In genomic region chr17:31678431-31678830, GRCh38 we compare ENCODE assay signal across 15 cellular contexts.
DNase-seq lines count a peak whose midpoint lies in the region; ATAC-seq and TF ChIP-seq lines count a peak whose summit lies in the region.
"Had no signal": no experiment of that assay in that cellular context is flagged by ENCODE, and none has a peak within 500 bp of the region (broad histone marks: within the 10 kb centered on the region; RNA-seq: fewer than 3 reads in every experiment).

No MANE protein-coding gene starts in this region.

- peaks cover 2% of the 10 kb centered on the region; the same call in 1 of the 2 replicates for H3K27me3 Mint-ChIP-seq in H9 (ENCODE audit: low read depth)
- peaks cover 15% of the 10 kb centered on the region for H3K27me3 Mint-ChIP-seq in activated CD4-positive, alpha-beta T cell treated with anti-CD3 and anti-CD28 coated beads, Interleukin-2, amount 10 ng/mL, durations not matched to agents 24 days and 14 days

- no peak overlapping the region for H3K4me2 ChIP-seq in H9 (ENCODE audit: insufficient read depth, insufficient read length, low read length)
- H3K4me2 ChIP-seq: BLaER1 treated with 17β-estradiol and CSF1 and Interleukin-3, amounts not matched to agents 10 nM and 100 nM had no signal

- H4K20me1 ChIP-seq in H9 (ENCODE audit: control insufficient read depth, insufficient read depth, insufficient read length): no peaks in the 10 kb centered on the region
- H4K20me1 ChIP-seq: BLaER1 treated with 17β-estradiol and CSF1 and Interleukin-3, amounts not matched to agents 10 nM and 100 nM had no signal

- H3K79me2 ChIP-seq in H9 (ENCODE audit: insufficient read depth, low read length): no peaks in the 10 kb centered on the region

- H3K4me1 Mint-ChIP-seq in H9: no peaks in the 10 kb centered on the region
- peaks cover 8% of the 10 kb centered on the region for H3K4me1 Mint-ChIP-seq in activated CD4-positive, alpha-beta T cell treated with anti-CD3 and anti-CD28 coated beads, Interleukin-2, amount 10 ng/mL, durations not matched to agents 24 days and 14 days

- H4K91ac ChIP-seq in H9 (ENCODE audit: insufficient read length, low read depth, low read length): no peak overlapping the region

- no peaks in the 10 kb centered on the region for H3K23me2 ChIP-seq in H9 (ENCODE audit: insufficient read length, low read depth, low read length, poor library complexity, severe bottlenecking)

- no peak overlapping the region for H2BK5ac ChIP-seq in H9 (ENCODE audit: insufficient read length, low read length)

- H2BK12ac ChIP-seq in H9 (ENCODE audit: insufficient read length, low read depth, low read length): no peak overlapping the region

- no peak overlapping the region for H3K18ac ChIP-seq in H9 (ENCODE audit: insufficient read length, low read depth, low read length)

- H3K4me1 ChIP-seq in H9 (ENCODE audit: insufficient read depth, low read length): no peaks in the 10 kb centered on the region

- H2BK20ac ChIP-seq in H9 (ENCODE audit: low read depth, low read length, poor library complexity, severe bottlenecking): no peak overlapping the region

- intact Hi-C loops in activated CD4-positive, alpha-beta T cell treated with anti-CD3 and anti-CD28 coated beads, Interleukin-2, amount 10 ng/mL, durations not matched to agents 24 days and 14 days (cut with micrococcal nuclease): no loop called here

- H2AFZ ChIP-seq in H9 (ENCODE audit: low read length): no peak overlapping the region

- H3K9me3 Mint-ChIP-seq in H9: peaks cover 0 to 5% of the 10 kb centered on the region in 2 experiments; a peak in 1 of 5 replicates
- H3K9me3 Mint-ChIP-seq in activated CD4-positive, alpha-beta T cell treated with anti-CD3 and anti-CD28 coated beads, Interleukin-2, amount 10 ng/mL, durations not matched to agents 24 days and 14 days: no peaks in the 10 kb centered on the region
- H3K9me3 Mint-ChIP-seq: stimulated activated naive CD8-positive, alpha-beta T cell treated with anti-CD3 and anti-CD28 coated beads, Interleukin-15, Interleukin-2, amounts not matched to agents 100 ng/mL and 50 ng/mL, for 24 hours; T-helper 1 cell treated with Interleukin-12 subunit alpha and Interleukin-12 subunit beta and Interleukin-4 antibody, amounts not matched to agents 30 μg/mL and 1 μg/mL, for 36 hours had no signal

- H3K14ac ChIP-seq in H9 (ENCODE audit: insufficient read depth, low read length): no peak overlapping the region

- ATAC-seq in HG02970 (IDR thresholded peaks at IDR 0.05; ENCODE audit: low FRiP score, unreplicated experiment): no peak

- H4K5ac ChIP-seq in H9 (ENCODE audit: insufficient read length, low read depth, low read length): no peak overlapping the region

- no peaks in the 10 kb centered on the region for H3K79me1 ChIP-seq in H9 (ENCODE audit: insufficient read depth, low read depth, low read length, poor library complexity, severe bottlenecking)

- no peak overlapping the region for H3K9ac ChIP-seq in H9 (ENCODE audit: extremely low read depth, insufficient read length, low read length)
- H3K9ac ChIP-seq: BLaER1 treated with 17β-estradiol and CSF1 and Interleukin-3, amounts not matched to agents 10 nM and 100 nM had no signal

- no peak overlapping the region for H3T11ph ChIP-seq in H9 (ENCODE audit: low read length)

- H2BK15ac ChIP-seq in H9 (ENCODE audit: low read depth, low read length): no peak overlapping the region

- DNase-seq in AG09309 (ENCODE audit: low read depth) (peak; percentile 21), H9 (peak; percentile 26), T1000 (lab: John Stamatoyannopoulos, UW) (peak; percentile 71), iris pigment epithelial cell (ENCODE audit: low read depth) (peak; percentile 27), activated T-cell treated with anti-CD3 and anti-CD28 coated beads for 4 hours (no peak), 8988T (no peak)
- no peak for DNase-seq in activated CD4-positive, alpha-beta T cell treated with anti-CD3 and anti-CD28 coated beads, Interleukin-2, amount 10 ng/mL, durations not matched to agents 24 days and 14 days
- DNase-seq: activated CD4-positive, alpha-beta T cell treated with anti-CD3 and anti-CD28 coated beads, Interleukin-2, amount 50 U/mL, for 48 hours; activated gamma-delta T cell treated with Interleukin-2 at 50 U/mL for 16 hours; NCI-H146; NCI-H774 had no signal

- H2AK5ac ChIP-seq in H9 (ENCODE audit: insufficient read length, low read length): no peak overlapping the region

- H2BK120ac ChIP-seq in H9 (ENCODE audit: low read depth, low read length, poor library complexity, severe bottlenecking): no peak overlapping the region

- H3K27ac ChIP-seq in H9 (ENCODE audit: insufficient read length, low read depth, low read length): no peak overlapping the region
- H3K27ac ChIP-seq: BLaER1 treated with 17β-estradiol and CSF1 and Interleukin-3, amounts not matched to agents 10 nM and 100 nM had no signal

- H3K4me3 ChIP-seq in AG09309 (ENCODE audit: control insufficient read depth, low read depth, low read length): no peak overlapping the region
- H3K4me3 ChIP-seq: BLaER1 treated with 17β-estradiol and CSF1 and Interleukin-3, amounts not matched to agents 10 nM and 100 nM had no signal

- H3K27me3 ChIP-seq in H9 (ENCODE audit: insufficient read depth, low read length): no peaks in the 10 kb centered on the region
- H3K27me3 ChIP-seq: BLaER1 treated with 17β-estradiol and CSF1 and Interleukin-3, amounts not matched to agents 10 nM and 100 nM had no signal

- no peaks in the 10 kb centered on the region; a peak in 1 of 7 replicates for H3K36me3 Mint-ChIP-seq in H9 (ENCODE audit: insufficient read depth in 1 of 3, low read depth in 3 of 3)
- H3K36me3 Mint-ChIP-seq in activated CD4-positive, alpha-beta T cell treated with anti-CD3 and anti-CD28 coated beads, Interleukin-2, amount 10 ng/mL, durations not matched to agents 24 days and 14 days (ENCODE audit: low read depth): no peaks in the 10 kb centered on the region

- no peak overlapping the region for H3K4me3 Mint-ChIP-seq in H9
- H3K4me3 Mint-ChIP-seq in activated CD4-positive, alpha-beta T cell treated with anti-CD3 and anti-CD28 coated beads, Interleukin-2, amount 10 ng/mL, durations not matched to agents 24 days and 14 days: no peak overlapping the region
- H3K4me3 Mint-ChIP-seq: stimulated activated naive CD8-positive, alpha-beta T cell treated with anti-CD3 and anti-CD28 coated beads, Interleukin-15, Interleukin-2, amounts not matched to agents 100 ng/mL and 50 ng/mL, for 24 hours; T-helper 1 cell treated with Interleukin-12 subunit alpha and Interleukin-12 subunit beta and Interleukin-4 antibody, amounts not matched to agents 30 μg/mL and 1 μg/mL, for 36 hours had no signal

- H3K23ac ChIP-seq in H9 (ENCODE audit: insufficient read length, low read depth, low read length): no peak overlapping the region

- no peak overlapping the region for H3K56ac ChIP-seq in H9 (ENCODE audit: insufficient read length, low read depth, low read length)

- no peak overlapping the region for H4K8ac ChIP-seq in H9 (replicated peaks; ENCODE audit: insufficient read length, low read depth, low read length)

- no peak overlapping the region for H3K27ac Mint-ChIP-seq in H9
- H3K27ac Mint-ChIP-seq in activated CD4-positive, alpha-beta T cell treated with anti-CD3 and anti-CD28 coated beads, Interleukin-2, amount 10 ng/mL, durations not matched to agents 24 days and 14 days: no peak overlapping the region
- H3K27ac Mint-ChIP-seq: stimulated activated naive CD8-positive, alpha-beta T cell treated with anti-CD3 and anti-CD28 coated beads, Interleukin-15, Interleukin-2, amounts not matched to agents 100 ng/mL and 50 ng/mL, for 24 hours; T-helper 1 cell treated with Interleukin-12 subunit alpha and Interleukin-12 subunit beta and Interleukin-4 antibody, amounts not matched to agents 30 μg/mL and 1 μg/mL, for 36 hours had no signal

- TF ChIP-seq CTCF in AG09309 (IDR thresholded peaks at IDR 0.05; ENCODE audit: control insufficient read depth, insufficient read depth, low read depth, low read length, missing control alignments) (no peak), H9 (conservative IDR thresholded peaks at IDR 0.05) (no peak)

- no peaks in the 10 kb centered on the region for H3K9me3 ChIP-seq in H9 (ENCODE audit: control insufficient read depth, low read depth, low read length)

- WGBS in H9 (ENCODE audit: extremely low coverage, insufficient read length, low lambda C conversion rate): no CpG with 5 or more reads among the region's 1 CpG

- no peak overlapping the region for H3K4ac ChIP-seq in H9 (ENCODE audit: low read depth, low read length)

Comparison
In these comparisons a context has a peak if more than half of its experiments do, and no peak if none do; other contexts are left out.
1. DNase-seq: peak in AG09309 (single experiment), H9 (single experiment), T1000 (single experiment) and iris pigment epithelial cell (single experiment); none in activated T-cell treated with anti-CD3 and anti-CD28 coated beads for 4 hours (single experiment), 8988T (single experiment) and activated CD4-positive, alpha-beta T cell treated with anti-CD3 and anti-CD28 coated beads, Interleukin-2, amount 10 ng/mL, durations not matched to agents 24 days and 14 days (single experiment).